Comparison of ENCODE assay signal across 1 cellular context in the genomic region with DNA sequence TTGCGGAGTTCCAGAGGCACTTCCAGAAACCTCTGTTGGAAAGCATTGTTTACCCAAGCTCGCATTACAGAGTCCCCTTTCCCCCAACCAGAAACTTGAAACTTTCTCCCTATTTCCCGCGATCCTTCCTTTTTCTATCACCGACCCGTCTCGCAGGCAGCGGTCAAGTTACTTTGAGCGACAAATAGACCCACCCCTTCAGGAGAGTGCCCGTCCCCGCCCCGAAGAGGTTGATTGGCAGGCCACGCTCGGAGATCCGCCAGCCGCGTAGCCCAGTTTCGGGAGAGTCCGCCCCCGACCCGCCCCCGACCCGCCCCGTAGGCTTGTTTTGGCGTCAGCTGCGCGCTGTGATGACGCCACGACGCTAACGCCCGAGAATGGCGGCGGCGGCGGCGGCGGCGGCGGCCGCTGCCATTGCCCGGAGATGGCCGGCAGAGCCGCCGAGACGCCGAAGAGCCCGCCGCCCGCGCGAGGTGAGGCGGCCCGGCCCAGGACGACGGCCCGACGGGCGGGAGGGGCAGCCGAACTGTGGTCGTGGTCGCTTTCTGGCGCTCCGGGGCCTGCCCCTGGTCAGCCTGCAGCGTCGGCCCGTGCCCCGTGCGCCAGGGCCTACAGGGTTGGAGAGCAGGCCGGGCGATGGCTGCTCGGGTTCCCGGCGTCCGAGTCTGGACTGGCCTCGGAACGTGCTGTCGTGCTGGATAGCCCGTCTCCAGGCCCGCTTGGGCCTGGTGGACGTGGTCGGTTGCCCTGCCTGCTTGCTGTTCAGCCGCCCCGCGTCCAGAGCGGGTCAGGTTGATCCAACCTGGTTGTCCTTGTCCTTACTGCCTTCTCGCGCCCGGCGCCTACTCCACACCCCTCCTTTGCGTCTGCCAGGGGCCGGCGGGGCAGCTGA.
TF ChIP-seq lines count a peak whose summit lies in the region.

A gene (plus strand): TSS at position 356 of the 892 bp plus-strand sequence. CDS start 15,496 bp downstream, outside the sequence.

TF ChIP-seq in HepG2, 621 proteins besides CTCF, POLR2A, EP300 and RAD21 (continued from another document and continues in another):
- TF ChIP-seq ZNF33B (CRISPR knock-in tag; IDR thresholded peaks at IDR 0.05) (no peak), GLI4 (CRISPR knock-in tag; IDR thresholded peaks at IDR 0.05; ENCODE audit: borderline replicate concordance) (no peak; the same call in 1 of the 2 replicates), SUZ12 (IDR thresholded peaks at IDR 0.05; ENCODE audit: low read depth, low read length) (no peak), RBAK (CRISPR knock-in tag; IDR thresholded peaks at IDR 0.05) (no peak), ZNF563 (CRISPR knock-in tag; IDR thresholded peaks at IDR 0.05) (peak; percentile 96), ZNF230 (CRISPR knock-in tag; IDR thresholded peaks at IDR 0.05) (peak; percentile 23; the same call in 1 of the 2 replicates), NAIF1 (CRISPR knock-in tag; IDR thresholded peaks at IDR 0.05; ENCODE audit: borderline replicate concordance) (0 out of 2 replicates have a peak, but pooled peaks have one; percentile 33), CCAR2 (optimal IDR thresholded peaks at IDR 0.05; ENCODE audit: low read depth, low read length) (no peak), ZNF432 (CRISPR knock-in tag; IDR thresholded peaks at IDR 0.05; ENCODE audit: borderline replicate concordance) (no peak), TBX3 (IDR thresholded peaks at IDR 0.05; ENCODE audit: borderline replicate concordance) (no peak), ISX (CRISPR knock-in tag; conservative IDR thresholded peaks at IDR 0.05) (peak; percentile 89; the same call in 1 of the 2 replicates), SMC3 (IDR thresholded peaks at IDR 0.05; ENCODE audit: low read length) (no peak; the same call in 1 of the 2 replicates), PHB2 (IDR thresholded peaks at IDR 0.05; ENCODE audit: partially characterized antibody) (no peak), ZNF670 (CRISPR knock-in tag; IDR thresholded peaks at IDR 0.05; ENCODE audit: borderline replicate concordance) (peak; percentile 63; the same call in 1 of the 2 replicates), MIER3 (CRISPR knock-in tag; IDR thresholded peaks at IDR 0.05; ENCODE audit: borderline replicate concordance) (no peak), REXO4 (CRISPR knock-in tag; IDR thresholded peaks at IDR 0.05; ENCODE audit: borderline replicate concordance) (peak; percentile 78; the same call in 1 of the 2 replicates), ZNF577 (CRISPR knock-in tag; IDR thresholded peaks at IDR 0.05; ENCODE audit: borderline replicate concordance, low read depth) (0 out of 2 replicates have a peak, but pooled peaks have one; percentile 59), ZNF83 (CRISPR knock-in tag; IDR thresholded peaks at IDR 0.05; ENCODE audit: borderline replicate concordance) (peak; percentile 74; the same call in 1 of the 2 replicates), ZNF776 (CRISPR knock-in tag; IDR thresholded peaks at IDR 0.05) (peak; percentile 93; the same call in 1 of the 2 replicates), ELF3 (CRISPR knock-in tag; IDR thresholded peaks at IDR 0.05) (peak; percentile 9; the same call in 1 of the 2 replicates), ZSCAN20 (CRISPR knock-in tag; IDR thresholded peaks at IDR 0.05; ENCODE audit: borderline replicate concordance) (peak; percentile 88), PHF20 (CRISPR knock-in tag; IDR thresholded peaks at IDR 0.05) (peak; percentile 81), U2AF1 (optimal IDR thresholded peaks at IDR 0.05; ENCODE audit: low read depth, low read length) (no peak), ZFP62 (CRISPR knock-in tag; IDR thresholded peaks at IDR 0.05) (no peak; the same call in 1 of the 2 replicates), ZNF607 (CRISPR knock-in tag; IDR thresholded peaks at IDR 0.05; ENCODE audit: borderline replicate concordance) (peak; percentile 72; the same call in 1 of the 2 replicates), NR3C1 (CRISPR knock-in tag; IDR thresholded peaks at IDR 0.05) (no peak), SAFB2 (CRISPR knock-in tag; IDR thresholded peaks at IDR 0.05; ENCODE audit: borderline replicate concordance, low read depth) (peak; percentile 67; the same call in 1 of the 2 replicates), ZNF382 (CRISPR knock-in tag; IDR thresholded peaks at IDR 0.05; ENCODE audit: borderline replicate concordance) (no peak), ZEB1 (IDR thresholded peaks at IDR 0.05; ENCODE audit: insufficient replicate concordance, low read depth) (no peak), EEA1 (CRISPR knock-in tag; IDR thresholded peaks at IDR 0.05; ENCODE audit: borderline replicate concordance) (peak; percentile 84; the same call in 1 of the 2 replicates), ZNF678 (CRISPR knock-in tag; IDR thresholded peaks at IDR 0.05) (peak; percentile 89; the same call in 1 of the 2 replicates), ZNF773 (CRISPR knock-in tag; IDR thresholded peaks at IDR 0.05; ENCODE audit: borderline replicate concordance) (peak; percentile 84; the same call in 1 of the 2 replicates), ZNF788 (CRISPR knock-in tag; IDR thresholded peaks at IDR 0.05; ENCODE audit: borderline replicate concordance) (peak; percentile 51), ZNF557 (CRISPR knock-in tag; IDR thresholded peaks at IDR 0.05) (0 out of 2 replicates have a peak, but pooled peaks have one; percentile 69), FOXJ3 (CRISPR knock-in tag; IDR thresholded peaks at IDR 0.05; ENCODE audit: borderline replicate concordance) (0 out of 2 replicates have a peak, but pooled peaks have one; percentile 39), NFIB (CRISPR knock-in tag; IDR thresholded peaks at IDR 0.05; ENCODE audit: borderline replicate concordance) (no peak), MED1 (CRISPR knock-in tag; IDR thresholded peaks at IDR 0.05) (peak; percentile 23; the same call in 1 of the 2 replicates), MEF2D (CRISPR knock-in tag; IDR thresholded peaks at IDR 0.05) (no peak), ZNF296 (CRISPR knock-in tag; conservative IDR thresholded peaks at IDR 0.05) (no peak), FOSL1 (CRISPR knock-in tag; IDR thresholded peaks at IDR 0.05; ENCODE audit: borderline replicate concordance) (peak; percentile 51; the same call in 1 of the 2 replicates), ZNF724P (CRISPR knock-in tag; IDR thresholded peaks at IDR 0.05; ENCODE audit: borderline replicate concordance) (peak; percentile 75; the same call in 1 of the 2 replicates)
- TF ChIP-seq, protein P1, sequence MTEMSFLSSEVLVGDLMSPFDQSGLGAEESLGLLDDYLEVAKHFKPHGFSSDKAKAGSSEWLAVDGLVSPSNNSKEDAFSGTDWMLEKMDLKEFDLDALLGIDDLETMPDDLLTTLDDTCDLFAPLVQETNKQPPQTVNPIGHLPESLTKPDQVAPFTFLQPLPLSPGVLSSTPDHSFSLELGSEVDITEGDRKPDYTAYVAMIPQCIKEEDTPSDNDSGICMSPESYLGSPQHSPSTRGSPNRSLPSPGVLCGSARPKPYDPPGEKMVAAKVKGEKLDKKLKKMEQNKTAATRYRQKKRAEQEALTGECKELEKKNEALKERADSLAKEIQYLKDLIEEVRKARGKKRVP (CRISPR knock-in tag; IDR thresholded peaks at IDR 0.05), result no peak; a peak in 1 of 4 replicates
- TF ChIP-seq, protein P2, sequence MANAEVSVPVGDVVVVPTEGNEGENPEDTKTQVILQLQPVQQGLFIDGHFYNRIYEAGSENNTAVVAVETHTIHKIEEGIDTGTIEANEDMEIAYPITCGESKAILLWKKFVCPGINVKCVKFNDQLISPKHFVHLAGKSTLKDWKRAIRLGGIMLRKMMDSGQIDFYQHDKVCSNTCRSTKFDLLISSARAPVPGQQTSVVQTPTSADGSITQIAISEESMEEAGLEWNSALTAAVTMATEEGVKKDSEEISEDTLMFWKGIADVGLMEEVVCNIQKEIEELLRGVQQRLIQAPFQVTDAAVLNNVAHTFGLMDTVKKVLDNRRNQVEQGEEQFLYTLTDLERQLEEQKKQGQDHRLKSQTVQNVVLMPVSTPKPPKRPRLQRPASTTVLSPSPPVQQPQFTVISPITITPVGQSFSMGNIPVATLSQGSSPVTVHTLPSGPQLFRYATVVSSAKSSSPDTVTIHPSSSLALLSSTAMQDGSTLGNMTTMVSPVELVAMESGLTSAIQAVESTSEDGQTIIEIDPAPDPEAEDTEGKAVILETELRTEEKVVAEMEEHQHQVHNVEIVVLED (CRISPR knock-in tag; IDR thresholded peaks at IDR 0.05; ENCODE audit: borderline replicate concordance), result peak; percentile 95
- TF ChIP-seq, protein P3, sequence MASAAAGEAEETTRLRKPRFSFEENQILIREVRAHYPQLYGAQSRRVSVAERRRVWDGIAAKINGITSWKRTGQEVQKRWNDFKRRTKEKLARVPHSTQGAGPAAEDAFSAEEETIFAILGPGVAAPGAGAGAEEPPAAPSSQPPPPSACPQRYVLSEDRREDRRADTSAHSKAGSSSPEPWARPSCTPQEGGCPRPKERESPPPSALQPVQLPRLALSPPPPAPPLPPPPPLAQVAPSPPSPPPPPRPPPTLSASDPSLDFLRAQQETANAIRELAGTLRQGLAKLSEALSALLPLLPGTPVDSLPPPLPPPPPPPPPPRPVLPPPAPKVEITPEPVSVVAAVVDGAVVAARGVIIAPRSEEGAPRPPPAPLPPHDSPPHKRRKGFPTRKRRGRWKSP (CRISPR knock-in tag; IDR thresholded peaks at IDR 0.05), result peak; percentile 65; the same call in 1 of the 2 replicates
- TF ChIP-seq, protein P4, sequence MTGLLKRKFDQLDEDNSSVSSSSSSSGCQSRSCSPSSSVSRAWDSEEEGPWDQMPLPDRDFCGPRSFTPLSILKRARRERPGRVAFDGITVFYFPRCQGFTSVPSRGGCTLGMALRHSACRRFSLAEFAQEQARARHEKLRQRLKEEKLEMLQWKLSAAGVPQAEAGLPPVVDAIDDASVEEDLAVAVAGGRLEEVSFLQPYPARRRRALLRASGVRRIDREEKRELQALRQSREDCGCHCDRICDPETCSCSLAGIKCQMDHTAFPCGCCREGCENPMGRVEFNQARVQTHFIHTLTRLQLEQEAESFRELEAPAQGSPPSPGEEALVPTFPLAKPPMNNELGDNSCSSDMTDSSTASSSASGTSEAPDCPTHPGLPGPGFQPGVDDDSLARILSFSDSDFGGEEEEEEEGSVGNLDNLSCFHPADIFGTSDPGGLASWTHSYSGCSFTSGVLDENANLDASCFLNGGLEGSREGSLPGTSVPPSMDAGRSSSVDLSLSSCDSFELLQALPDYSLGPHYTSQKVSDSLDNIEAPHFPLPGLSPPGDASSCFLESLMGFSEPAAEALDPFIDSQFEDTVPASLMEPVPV (CRISPR knock-in tag; IDR thresholded peaks at IDR 0.05), result peak; percentile 81; the same call in 1 of the 2 replicates
- TF ChIP-seq, protein P5, sequence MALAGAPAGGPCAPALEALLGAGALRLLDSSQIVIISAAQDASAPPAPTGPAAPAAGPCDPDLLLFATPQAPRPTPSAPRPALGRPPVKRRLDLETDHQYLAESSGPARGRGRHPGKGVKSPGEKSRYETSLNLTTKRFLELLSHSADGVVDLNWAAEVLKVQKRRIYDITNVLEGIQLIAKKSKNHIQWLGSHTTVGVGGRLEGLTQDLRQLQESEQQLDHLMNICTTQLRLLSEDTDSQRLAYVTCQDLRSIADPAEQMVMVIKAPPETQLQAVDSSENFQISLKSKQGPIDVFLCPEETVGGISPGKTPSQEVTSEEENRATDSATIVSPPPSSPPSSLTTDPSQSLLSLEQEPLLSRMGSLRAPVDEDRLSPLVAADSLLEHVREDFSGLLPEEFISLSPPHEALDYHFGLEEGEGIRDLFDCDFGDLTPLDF (CRISPR knock-in tag; IDR thresholded peaks at IDR 0.05), result no peak
- TF ChIP-seq, protein P6, sequence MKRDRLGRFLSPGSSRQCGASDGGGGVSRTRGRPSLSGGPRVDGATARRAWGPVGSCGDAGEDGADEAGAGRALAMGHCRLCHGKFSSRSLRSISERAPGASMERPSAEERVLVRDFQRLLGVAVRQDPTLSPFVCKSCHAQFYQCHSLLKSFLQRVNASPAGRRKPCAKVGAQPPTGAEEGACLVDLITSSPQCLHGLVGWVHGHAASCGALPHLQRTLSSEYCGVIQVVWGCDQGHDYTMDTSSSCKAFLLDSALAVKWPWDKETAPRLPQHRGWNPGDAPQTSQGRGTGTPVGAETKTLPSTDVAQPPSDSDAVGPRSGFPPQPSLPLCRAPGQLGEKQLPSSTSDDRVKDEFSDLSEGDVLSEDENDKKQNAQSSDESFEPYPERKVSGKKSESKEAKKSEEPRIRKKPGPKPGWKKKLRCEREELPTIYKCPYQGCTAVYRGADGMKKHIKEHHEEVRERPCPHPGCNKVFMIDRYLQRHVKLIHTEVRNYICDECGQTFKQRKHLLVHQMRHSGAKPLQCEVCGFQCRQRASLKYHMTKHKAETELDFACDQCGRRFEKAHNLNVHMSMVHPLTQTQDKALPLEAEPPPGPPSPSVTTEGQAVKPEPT (CRISPR knock-in tag; IDR thresholded peaks at IDR 0.05; ENCODE audit: low read depth), result peak; percentile 60; the same call in 1 of the 2 replicates
- TF ChIP-seq, protein P7, sequence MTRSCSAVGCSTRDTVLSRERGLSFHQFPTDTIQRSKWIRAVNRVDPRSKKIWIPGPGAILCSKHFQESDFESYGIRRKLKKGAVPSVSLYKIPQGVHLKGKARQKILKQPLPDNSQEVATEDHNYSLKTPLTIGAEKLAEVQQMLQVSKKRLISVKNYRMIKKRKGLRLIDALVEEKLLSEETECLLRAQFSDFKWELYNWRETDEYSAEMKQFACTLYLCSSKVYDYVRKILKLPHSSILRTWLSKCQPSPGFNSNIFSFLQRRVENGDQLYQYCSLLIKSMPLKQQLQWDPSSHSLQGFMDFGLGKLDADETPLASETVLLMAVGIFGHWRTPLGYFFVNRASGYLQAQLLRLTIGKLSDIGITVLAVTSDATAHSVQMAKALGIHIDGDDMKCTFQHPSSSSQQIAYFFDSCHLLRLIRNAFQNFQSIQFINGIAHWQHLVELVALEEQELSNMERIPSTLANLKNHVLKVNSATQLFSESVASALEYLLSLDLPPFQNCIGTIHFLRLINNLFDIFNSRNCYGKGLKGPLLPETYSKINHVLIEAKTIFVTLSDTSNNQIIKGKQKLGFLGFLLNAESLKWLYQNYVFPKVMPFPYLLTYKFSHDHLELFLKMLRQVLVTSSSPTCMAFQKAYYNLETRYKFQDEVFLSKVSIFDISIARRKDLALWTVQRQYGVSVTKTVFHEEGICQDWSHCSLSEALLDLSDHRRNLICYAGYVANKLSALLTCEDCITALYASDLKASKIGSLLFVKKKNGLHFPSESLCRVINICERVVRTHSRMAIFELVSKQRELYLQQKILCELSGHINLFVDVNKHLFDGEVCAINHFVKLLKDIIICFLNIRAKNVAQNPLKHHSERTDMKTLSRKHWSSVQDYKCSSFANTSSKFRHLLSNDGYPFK (CRISPR knock-in tag; IDR thresholded peaks at IDR 0.05; ENCODE audit: borderline replicate concordance), result no peak
- TF ChIP-seq, protein P8, sequence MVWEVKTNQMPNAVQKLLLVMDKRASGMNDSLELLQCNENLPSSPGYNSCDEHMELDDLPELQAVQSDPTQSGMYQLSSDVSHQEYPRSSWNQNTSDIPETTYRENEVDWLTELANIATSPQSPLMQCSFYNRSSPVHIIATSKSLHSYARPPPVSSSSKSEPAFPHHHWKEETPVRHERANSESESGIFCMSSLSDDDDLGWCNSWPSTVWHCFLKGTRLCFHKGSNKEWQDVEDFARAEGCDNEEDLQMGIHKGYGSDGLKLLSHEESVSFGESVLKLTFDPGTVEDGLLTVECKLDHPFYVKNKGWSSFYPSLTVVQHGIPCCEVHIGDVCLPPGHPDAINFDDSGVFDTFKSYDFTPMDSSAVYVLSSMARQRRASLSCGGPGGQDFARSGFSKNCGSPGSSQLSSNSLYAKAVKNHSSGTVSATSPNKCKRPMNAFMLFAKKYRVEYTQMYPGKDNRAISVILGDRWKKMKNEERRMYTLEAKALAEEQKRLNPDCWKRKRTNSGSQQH (CRISPR knock-in tag; IDR thresholded peaks at IDR 0.05; ENCODE audit: low read depth), result no peak; the same call in 1 of the 2 replicates
